ENCODE assay signal across 8 cellular contexts in genomic region chr2:200454839-200455801, GRCh38. TPM values are rescaled to one million over a fixed set of nuclear protein-coding genes. Genes with fewer than 3 reads are reported as not detected.
DNase-seq lines count a peak whose midpoint lies in the region; ATAC-seq and TF ChIP-seq lines count a peak whose summit lies in the region.

No MANE protein-coding gene starts in this region.

- H3K4me1 ChIP-seq in suprapubic skin = peaks cover 10% of the 10 kb centered on the region
- peaks cover 0 to 6% of the 10 kb centered on the region in 2 donors for H3K4me1 ChIP-seq in thyroid gland

- no peak overlapping the region for H3K27ac ChIP-seq in suprapubic skin
- no peak overlapping the region for H3K27ac ChIP-seq in thyroid gland

- H3K36me3 ChIP-seq in suprapubic skin = peaks cover 4% of the 10 kb centered on the region
- no peaks in the 10 kb centered on the region for H3K36me3 ChIP-seq in thyroid gland

- WGBS in suprapubic skin = 93% methylated on average over 4 of the region's 4 CpGs
- WGBS in thyroid gland, 2 donors = 92 to 96% methylated on average over 4 of the region's 4 CpGs

- ATAC-seq in GM21515 (IDR thresholded peaks at IDR 0.05; ENCODE audit: unreplicated experiment) (peak; percentile 60), HG03571 (IDR thresholded peaks at IDR 0.05; ENCODE audit: unreplicated experiment) (peak; percentile 76)

- TF ChIP-seq POLR2A in suprapubic skin (IDR thresholded peaks at IDR 0.05) = no peak
- TF ChIP-seq POLR2A in thyroid gland (IDR thresholded peaks at IDR 0.05) = no peak

- TF ChIP-seq CTCF in GM10266 (IDR thresholded peaks at IDR 0.05; ENCODE audit: control insufficient read depth, insufficient read depth, low read depth, missing control alignments) = no peak
- TF ChIP-seq CTCF in fibroblast of mammary gland (conservative IDR thresholded peaks at IDR 0.05; ENCODE audit: control insufficient read depth, insufficient read depth, low read depth, low read length) = no peak
- no peak for TF ChIP-seq CTCF in suprapubic skin (IDR thresholded peaks at IDR 0.05)
- no peak for TF ChIP-seq CTCF in thyroid gland (IDR thresholded peaks at IDR 0.05)

- intact Hi-C loops in thyroid gland (cut with DNase I) = no loop called here

- H3K4me3 ChIP-seq in fibroblast of mammary gland (ENCODE audit: control insufficient read depth, low read depth, low read length) (no peak overlapping the region), suprapubic skin (no peak overlapping the region), thyroid gland (replicated peaks in 1 of 3) (no peak overlapping the region)

- peak; percentile 26 for DNase-seq in GM10266 (ENCODE audit: extremely low spot score)
- DNase-seq in fibroblast of mammary gland (ENCODE audit: low read depth) = peak; percentile 72
- no peak for DNase-seq in suprapubic skin (ENCODE audit: low spot score in 2 of 2)
- DNase-seq in NCI-H345 (lab: John Stamatoyannopoulos, UW) = no peak
- no peak for DNase-seq in DMS153 (lab: John Stamatoyannopoulos, UW)
- no peak for DNase-seq in thyroid gland

- no peaks in the 10 kb centered on the region for H3K27me3 ChIP-seq in suprapubic skin
- H3K27me3 ChIP-seq in thyroid gland = no peaks in the 10 kb centered on the region

- H3K9me3 ChIP-seq in suprapubic skin (no peaks in the 10 kb centered on the region), thyroid gland (no peaks in the 10 kb centered on the region)

- TF ChIP-seq EP300 in suprapubic skin (IDR thresholded peaks at IDR 0.05) = no peak

RNA-seq across cellular contexts. Expression of gene KCTD18, which starts 54.7 kb away (rescaled TPM):
- total RNA-seq in suprapubic skin (10 to 100 TPM; 14.0 to 22.8 (median 21.2) TPM), thyroid gland (100 to 1,000 TPM in 1 of 4 donors, 10 to 100 TPM in 3; 30.5 to 122 (median 60.4) TPM)

Comparison
In these comparisons a context has a peak if more than half of its experiments do, and no peak if none do; other contexts are left out.
1. DNase-seq: peak in GM10266 (single experiment) and fibroblast of mammary gland (single experiment); none in suprapubic skin (0 of 2), NCI-H345 (single experiment), DMS153 (single experiment) and thyroid gland (0 of 2).